In genomic region chr13:52405767-52406494, GRCh38 we compare ENCODE assay signal across 1 cellular context.
A peak's percentile ranks its signal among the peaks of the same experiment; 100 is the strongest.
TF ChIP-seq lines count a peak whose summit lies in the region.

A gene with protein sequence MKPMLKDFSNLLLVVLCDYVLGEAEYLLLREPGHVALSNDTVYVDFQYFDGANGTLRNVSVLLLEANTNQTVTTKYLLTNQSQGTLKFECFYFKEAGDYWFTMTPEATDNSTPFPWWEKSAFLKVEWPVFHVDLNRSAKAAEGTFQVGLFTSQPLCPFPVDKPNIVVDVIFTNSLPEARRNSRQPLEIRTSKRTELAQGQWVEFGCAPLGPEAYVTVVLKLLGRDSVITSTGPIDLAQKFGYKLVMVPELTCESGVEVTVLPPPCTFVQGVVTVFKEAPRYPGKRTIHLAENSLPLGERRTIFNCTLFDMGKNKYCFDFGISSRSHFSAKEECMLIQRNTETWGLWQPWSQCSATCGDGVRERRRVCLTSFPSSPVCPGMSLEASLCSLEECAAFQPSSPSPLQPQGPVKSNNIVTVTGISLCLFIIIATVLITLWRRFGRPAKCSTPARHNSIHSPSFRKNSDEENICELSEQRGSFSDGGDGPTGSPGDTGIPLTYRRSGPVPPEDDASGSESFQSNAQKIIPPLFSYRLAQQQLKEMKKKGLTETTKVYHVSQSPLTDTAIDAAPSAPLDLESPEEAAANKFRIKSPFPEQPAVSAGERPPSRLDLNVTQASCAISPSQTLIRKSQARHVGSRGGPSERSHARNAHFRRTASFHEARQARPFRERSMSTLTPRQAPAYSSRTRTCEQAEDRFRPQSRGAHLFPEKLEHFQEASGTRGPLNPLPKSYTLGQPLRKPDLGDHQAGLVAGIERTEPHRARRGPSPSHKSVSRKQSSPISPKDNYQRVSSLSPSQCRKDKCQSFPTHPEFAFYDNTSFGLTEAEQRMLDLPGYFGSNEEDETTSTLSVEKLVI (minus strand): TSS chr13:52406172. CDS start chr13:52402600, 3,572 bp downstream.

TF ChIP-seq in H1, 55 proteins besides CTCF, POLR2A, EP300 and RAD21 (continued from another document):
- TF ChIP-seq KDM4A (IDR thresholded peaks at IDR 0.05; ENCODE audit: low read depth, low read length, severe bottlenecking) (peak; percentile 80), CHD2 (IDR thresholded peaks at IDR 0.05; ENCODE audit: low read length) (0 out of 2 replicates have a peak, but pooled peaks have one; percentile 18), KDM1A (IDR thresholded peaks at IDR 0.05; ENCODE audit: borderline replicate concordance, low read length) (no peak), RNF2 (IDR thresholded peaks at IDR 0.05; ENCODE audit: borderline replicate concordance, low read depth, low read length, missing control alignments, poor library complexity, severe bottlenecking) (peak; percentile 25)
